ENCODE assay signal across 1 cellular context in the genomic region with DNA sequence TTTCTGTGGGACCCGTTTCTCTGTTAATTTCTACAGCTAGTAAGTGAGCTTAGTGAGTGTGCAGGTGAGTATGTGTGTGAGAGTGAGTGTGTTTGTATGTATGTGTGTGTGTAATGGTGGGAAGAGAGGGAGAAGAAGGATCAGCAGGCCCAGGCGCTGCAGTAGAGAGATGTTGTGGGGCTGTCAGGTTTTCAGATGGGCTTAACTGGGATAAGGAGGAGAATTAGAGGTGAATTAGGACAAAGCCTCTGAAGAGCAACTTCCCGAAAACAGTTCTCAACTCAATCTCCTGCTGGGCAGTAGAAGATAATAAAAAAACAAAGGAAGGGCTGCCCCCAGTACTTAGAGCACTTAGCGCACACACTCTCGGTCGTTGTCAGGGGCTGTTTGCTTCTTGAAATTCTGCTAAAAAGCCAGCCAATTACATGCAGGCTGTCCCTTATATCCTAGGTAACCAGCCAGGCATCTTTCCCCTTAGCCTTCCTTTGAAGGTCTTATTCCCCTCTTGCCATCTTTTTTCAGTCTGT.
TF ChIP-seq lines count a peak whose summit lies in the region.

No MANE protein-coding gene starts in this region.

TF ChIP-seq in IMR-90, 13 proteins besides CTCF, POLR2A, EP300 and RAD21 (continued from another document):
- TF ChIP-seq, protein P1, sequence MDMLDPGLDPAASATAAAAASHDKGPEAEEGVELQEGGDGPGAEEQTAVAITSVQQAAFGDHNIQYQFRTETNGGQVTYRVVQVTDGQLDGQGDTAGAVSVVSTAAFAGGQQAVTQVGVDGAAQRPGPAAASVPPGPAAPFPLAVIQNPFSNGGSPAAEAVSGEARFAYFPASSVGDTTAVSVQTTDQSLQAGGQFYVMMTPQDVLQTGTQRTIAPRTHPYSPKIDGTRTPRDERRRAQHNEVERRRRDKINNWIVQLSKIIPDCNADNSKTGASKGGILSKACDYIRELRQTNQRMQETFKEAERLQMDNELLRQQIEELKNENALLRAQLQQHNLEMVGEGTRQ (IDR thresholded peaks at IDR 0.05; ENCODE audit: low read depth, low read length) = no peak
- TF ChIP-seq CEBPB (IDR thresholded peaks at IDR 0.05; ENCODE audit: low read depth, low read length) = no peak
- TF ChIP-seq BHLHE40 (IDR thresholded peaks at IDR 0.05; ENCODE audit: low read depth, low read length) = no peak
- no peak for TF ChIP-seq CHD1 (IDR thresholded peaks at IDR 0.05; ENCODE audit: low read depth, low read length)
- no peak for TF ChIP-seq FOS (IDR thresholded peaks at IDR 0.05; ENCODE audit: low read depth, low read length)
- no peak for TF ChIP-seq NFE2L2 (IDR thresholded peaks at IDR 0.05; ENCODE audit: low read depth, low read length)
- TF ChIP-seq MXI1 (IDR thresholded peaks at IDR 0.05; ENCODE audit: borderline replicate concordance, low read depth, low read length) = no peak
- no peak for TF ChIP-seq RFX5 (IDR thresholded peaks at IDR 0.05; ENCODE audit: low read depth, low read length)
- TF ChIP-seq MAFK (IDR thresholded peaks at IDR 0.05; ENCODE audit: low read depth, low read length) = no peak
- no peak for TF ChIP-seq MAZ (IDR thresholded peaks at IDR 0.05; ENCODE audit: borderline replicate concordance, low read depth, low read length)
- TF ChIP-seq ELK1 (IDR thresholded peaks at IDR 0.05; ENCODE audit: borderline replicate concordance, low read depth, low read length) = no peak
- no peak for TF ChIP-seq SMC3 (IDR thresholded peaks at IDR 0.05; ENCODE audit: low read depth, low read length)
